Comparison of ENCODE assay signal across 1 cellular context in the genomic region with DNA sequence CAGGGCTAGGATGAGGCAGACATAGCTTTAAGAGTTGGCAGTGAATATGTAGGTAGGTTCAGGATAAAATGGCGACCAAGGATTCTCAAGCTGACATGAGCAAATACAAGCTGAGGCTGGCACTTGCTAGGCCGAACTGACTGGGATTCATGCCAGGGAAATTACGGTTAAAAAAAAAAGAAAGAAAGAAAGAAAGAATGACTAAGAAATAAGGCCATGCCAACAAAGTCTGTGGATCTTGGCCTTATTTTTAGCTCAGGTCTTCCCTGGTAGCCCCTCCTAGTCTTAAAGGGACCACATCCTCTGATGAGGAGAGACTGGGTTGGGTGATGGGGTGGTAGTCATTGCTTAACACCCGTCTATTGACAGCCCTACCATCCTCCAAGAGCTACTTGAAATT.
TF ChIP-seq lines count a peak whose summit lies in the region.

No MANE protein-coding gene starts in this region.

TF ChIP-seq in A549, 52 proteins besides CTCF, POLR2A, EP300 and RAD21 (continued from another document):
- TF ChIP-seq, protein P1, sequence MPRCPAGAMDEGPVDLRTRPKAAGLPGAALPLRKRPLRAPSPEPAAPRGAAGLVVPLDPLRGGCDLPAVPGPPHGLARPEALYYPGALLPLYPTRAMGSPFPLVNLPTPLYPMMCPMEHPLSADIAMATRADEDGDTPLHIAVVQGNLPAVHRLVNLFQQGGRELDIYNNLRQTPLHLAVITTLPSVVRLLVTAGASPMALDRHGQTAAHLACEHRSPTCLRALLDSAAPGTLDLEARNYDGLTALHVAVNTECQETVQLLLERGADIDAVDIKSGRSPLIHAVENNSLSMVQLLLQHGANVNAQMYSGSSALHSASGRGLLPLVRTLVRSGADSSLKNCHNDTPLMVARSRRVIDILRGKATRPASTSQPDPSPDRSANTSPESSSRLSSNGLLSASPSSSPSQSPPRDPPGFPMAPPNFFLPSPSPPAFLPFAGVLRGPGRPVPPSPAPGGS (IDR thresholded peaks at IDR 0.05) = no peak
- TF ChIP-seq CBX8 (IDR thresholded peaks at IDR 0.05) = no peak
- no peak for TF ChIP-seq BHLHE40 (IDR thresholded peaks at IDR 0.05; ENCODE audit: low read depth, low read length)
- TF ChIP-seq RARB (CRISPR knock-in tag; IDR thresholded peaks at IDR 0.05) = no peak
- no peak for TF ChIP-seq CBX2 (IDR thresholded peaks at IDR 0.05; ENCODE audit: borderline replicate concordance, low read depth)
